13 cellular contexts compared by ENCODE assay signal in genomic region chr15:89822951-89823701, GRCh38. TPM values are rescaled to one million over a fixed set of nuclear protein-coding genes. Genes with fewer than 3 reads are reported as not detected.
DNase-seq lines count a peak whose midpoint lies in the region; ATAC-seq and TF ChIP-seq lines count a peak whose summit lies in the region.
"Had no signal": no experiment of that assay in that cellular context is flagged by ENCODE, and none has a peak within 500 bp of the region (broad histone marks: within the 10 kb centered on the region; RNA-seq: fewer than 3 reads in every experiment).

No MANE protein-coding gene starts in this region.

- ATAC-seq in left lung: peak; percentile 39
- ATAC-seq in GM21528 (IDR thresholded peaks at IDR 0.05; ENCODE audit: low FRiP score, unreplicated experiment): no peak
- ATAC-seq in GM18868 (IDR thresholded peaks at IDR 0.05; ENCODE audit: unreplicated experiment): no peak
- no peak for ATAC-seq in HG03039 (IDR thresholded peaks at IDR 0.05; ENCODE audit: unreplicated experiment)
- no peak for ATAC-seq in HG03175 (IDR thresholded peaks at IDR 0.05; ENCODE audit: unreplicated experiment)
- ATAC-seq: activated T-cell treated with anti-CD3 and anti-CD28 coated beads, Interleukin-2, amount 50 U/mL, for 4 hours; CD8-positive, alpha-beta T cell had no signal

- H3K27me3 ChIP-seq in BLaER1 (no peaks in the 10 kb centered on the region), KMS-11 (ENCODE audit: insufficient read depth, low read depth) (no peaks in the 10 kb centered on the region), left lung (peaks cover 0 to 10% of the 10 kb centered on the region in 2 donors)
- H3K27me3 ChIP-seq: Peyer's patch, testis had no signal

- no peak overlapping the region for H3K27ac ChIP-seq in BLaER1
- H3K27ac ChIP-seq in KMS-11: no peak overlapping the region
- H3K27ac ChIP-seq in adipose tissue (ENCODE audit: low read depth, low read length): peak overlapping the region; percentile 77
- H3K27ac ChIP-seq in left lung: peak overlapping the region in 1 of 2 donors; percentile 88
- H3K27ac ChIP-seq: Peyer's patch, testis had no signal

- intact Hi-C loops in left lung (cut with DNase I): no loop called here

- no peaks in the 10 kb centered on the region for H3K79me2 ChIP-seq in KMS-11 (ENCODE audit: insufficient read depth, low read depth)

- H3K4me2 ChIP-seq in BLaER1 (peak overlapping the region; percentile 66), KMS-11 (0 out of 2 replicates have a peak overlapping the region, but pooled peaks have one; percentile 4)

- no peak overlapping the region for H2AFZ ChIP-seq in KMS-11 (ENCODE audit: low read depth)

- DNase-seq in left lung: peak; percentile 70 to 85
- DNase-seq: activated T-cell treated with anti-CD3 and anti-CD28 coated beads, Interleukin-2, amount 50 U/mL, for 4 hours; CD8-positive, alpha-beta T cell; NCI-H1694; Peyer's patch; testis had no signal

- TF ChIP-seq CTCF in KMS-11 (conservative IDR thresholded peaks at IDR 0.05; ENCODE audit: low read depth, low read length): no peak
- no peak for TF ChIP-seq CTCF in left lung (IDR thresholded peaks at IDR 0.05)

- H3K9ac ChIP-seq in BLaER1 (no peak overlapping the region), KMS-11 (no peak overlapping the region)

- H3K9me3 ChIP-seq in BLaER1 (no peaks in the 10 kb centered on the region), left lung (no peaks in the 10 kb centered on the region)
- H3K9me3 ChIP-seq: Peyer's patch, testis had no signal

- H3K36me3 ChIP-seq in BLaER1 (no peaks in the 10 kb centered on the region), KMS-11 (ENCODE audit: insufficient read depth) (no peaks in the 10 kb centered on the region), left lung (no peaks in the 10 kb centered on the region)
- H3K36me3 ChIP-seq: Peyer's patch had no signal

- WGBS in adipose tissue, 3 donors: 56 to 90% (median 62%) methylated on average over 5 to 7 of the region's 7 CpGs

- H3K4me1 ChIP-seq in BLaER1 (peaks cover 31% of the 10 kb centered on the region), KMS-11 (ENCODE audit: low read depth, poor library complexity, severe bottlenecking) (peaks cover 25% of the 10 kb centered on the region), left lung (peaks cover 3 to 75% of the 10 kb centered on the region in 2 donors)

- H3K4me3 ChIP-seq in BLaER1: no peak overlapping the region
- no peak overlapping the region for H3K4me3 ChIP-seq in KMS-11 (IDR thresholded peaks at IDR 0.05; ENCODE audit: insufficient read depth, low read depth, low read length)
- H3K4me3 ChIP-seq in left lung: no peak overlapping the region
- H3K4me3 ChIP-seq: Peyer's patch, testis had no signal

- H4K20me1 ChIP-seq in BLaER1: 0 out of 2 replicates have a peak, but pooled peaks cover 4% of the 10 kb centered on the region
- H4K20me1 ChIP-seq in KMS-11 (ENCODE audit: insufficient read depth): no peaks in the 10 kb centered on the region

RNA-seq across cellular contexts. Expression of gene ANPEP, which starts 8.5 kb away (rescaled TPM):
- 100 to 1,000 TPM in 1 of 3 donors, 10 to 100 TPM in 2; 20.1 to 527 (median 47.6) TPM for polyA plus RNA-seq in adipose tissue
- total RNA-seq in left lung: 100 to 1,000 TPM in 1 of 2 donors, 10 to 100 TPM in 1; 27.2 to 139 TPM

RNA-seq across cellular contexts. Expression of gene MESP2, which starts 47.0 kb away (rescaled TPM):
- 1 to 10 TPM in 1 of 3 donors, under 1 TPM in 2; 0.21 to 1.5 (median 0.39) TPM for polyA plus RNA-seq in adipose tissue
- total RNA-seq in left lung: under 1 TPM in 1 of 2 donors, not detected in 1; 0.35 TPM
- total RNA-seq: activated T-cell treated with anti-CD3 and anti-CD28 coated beads, Interleukin-2, amount 50 U/mL, for 4 hours; CD8-positive, alpha-beta T cell; Peyer's patch had no signal
